Comparison of ENCODE assay signal across 1 cellular context in genomic region chr1:207298186-207298585, GRCh38.
TF ChIP-seq lines count a peak whose summit lies in the region.

No MANE protein-coding gene starts in this region.

TF ChIP-seq in K562, 482 proteins besides CTCF, POLR2A, EP300 and RAD21 (continued from another document):
- no peak for TF ChIP-seq ZBTB5 (IDR thresholded peaks at IDR 0.05)
